Comparison of ENCODE assay signal across 8 cellular contexts in the genomic region with DNA sequence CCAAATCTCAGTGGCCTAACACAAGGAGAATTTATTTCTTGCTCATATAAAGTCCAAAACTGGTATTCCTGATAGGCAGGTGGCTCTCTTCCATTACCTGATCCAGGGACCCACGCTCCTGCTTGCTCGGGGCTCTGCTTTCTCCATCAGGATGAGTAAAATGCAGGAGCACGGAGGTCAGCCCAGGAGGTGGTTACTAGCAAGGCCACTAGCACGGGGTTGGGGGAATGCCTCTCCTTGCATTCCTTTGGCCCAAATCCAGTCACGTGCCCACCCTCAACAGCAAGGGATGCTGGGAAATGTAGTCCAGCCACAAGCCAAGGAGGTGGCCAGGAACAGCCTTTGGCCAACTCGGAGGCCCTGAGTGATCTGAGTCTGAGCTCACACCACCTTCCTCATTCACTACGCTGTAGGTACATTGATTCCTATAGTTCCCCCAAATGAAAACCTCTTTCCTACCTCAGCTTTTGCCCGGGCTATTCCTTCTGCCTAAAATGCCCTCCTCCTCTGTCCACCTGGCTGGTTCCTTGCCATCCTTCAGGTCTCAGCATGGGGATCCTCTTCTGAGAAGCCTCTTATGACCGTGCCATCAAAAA. TPM values are rescaled to one million over a fixed set of nuclear protein-coding genes. Genes with fewer than 3 reads are reported as not detected.
A peak's percentile ranks its signal among the peaks of the same experiment; 100 is the strongest.
DNase-seq lines count a peak whose midpoint lies in the region; ATAC-seq and TF ChIP-seq lines count a peak whose summit lies in the region.

No MANE protein-coding gene starts in this region.

- H3K36me3 ChIP-seq in heart right ventricle (no peaks in the 10 kb centered on the region), sigmoid colon (no peaks in the 10 kb centered on the region)

- no peak for TF ChIP-seq CTCF in heart right ventricle (IDR thresholded peaks at IDR 0.05)
- no peak for TF ChIP-seq CTCF in sigmoid colon (IDR thresholded peaks at IDR 0.05)

- DNase-seq in DMS53 treated with DMSO at 0.1 percent for 48 hours (lab: John Stamatoyannopoulos, UW; ENCODE audit: unreplicated experiment) (peak; percentile 28), HPDE6-E6E7 (ENCODE audit: extremely low spot score) (peak; percentile 27), SW480 (ENCODE audit: low spot score) (peak; percentile 79), heart right ventricle (peak; percentile 32 to 67), sigmoid colon (peak; percentile 65), NCI-H2107 treated with DMSO at 0.1 percent for 48 hours (lab: John Stamatoyannopoulos, UW; ENCODE audit: unreplicated experiment) (no peak), NCI-H510A treated with DMSO at 0.1 percent for 48 hours (lab: John Stamatoyannopoulos, UW) (no peak)

- peak overlapping the region in 1 of 10 donors; percentile 9 for H3K27ac ChIP-seq in heart right ventricle
- no peak overlapping the region for H3K27ac ChIP-seq in sigmoid colon

- TF ChIP-seq POLR2A in sigmoid colon (IDR thresholded peaks at IDR 0.05) = no peak

- H3K27me3 ChIP-seq in heart right ventricle (peaks cover 0 to 8% (median 0%) of the 10 kb centered on the region in 7 donors), sigmoid colon (no peaks in the 10 kb centered on the region)

- H3K4me3 ChIP-seq in heart right ventricle (no peak overlapping the region), sigmoid colon (no peak overlapping the region)

- H3K9me3 ChIP-seq in heart right ventricle = no peaks in the 10 kb centered on the region
- no peaks in the 10 kb centered on the region for H3K9me3 ChIP-seq in sigmoid colon

- TF ChIP-seq EP300 in sigmoid colon (IDR thresholded peaks at IDR 0.05) = no peak

- 37 to 38% methylated on average over 9 of the region's 9 CpGs for WGBS in heart right ventricle, 2 donors
- WGBS in sigmoid colon, 2 donors = 46 to 50% methylated on average over 9 of the region's 9 CpGs

- peak; percentile 58 to 84 (median 73) for ATAC-seq in heart right ventricle
- no peak for ATAC-seq in GM18858 (IDR thresholded peaks at IDR 0.05; ENCODE audit: unreplicated experiment)

- peaks cover 2 to 25% (median 11%) of the 10 kb centered on the region in 9 donors for H3K4me1 ChIP-seq in heart right ventricle
- H3K4me1 ChIP-seq in sigmoid colon = peaks cover 0 to 4% (median 3%) of the 10 kb centered on the region in 4 donors

- intact Hi-C loops in heart right ventricle (cut with DNase I) = no loop called here
- intact Hi-C loops in sigmoid colon (cut with DNase I) = no loop called here

RNA-seq across cellular contexts. Expression of a gene that starts 38.3 kb away (rescaled TPM):
- total RNA-seq in heart right ventricle = 10 to 100 TPM; 57.2 to 74.7 (median 64.1) TPM
- polyA plus RNA-seq in heart right ventricle = 10 to 100 TPM; 10.2 to 11.7 TPM
- total RNA-seq in sigmoid colon = 10 to 100 TPM; 43.8 to 47.6 (median 46.2) TPM
- 10 to 100 TPM; 12.6 to 23.1 (median 19.7) TPM for polyA plus RNA-seq in sigmoid colon

Comparison
In these comparisons a context has a peak if more than half of its experiments do, and no peak if none do; other contexts are left out.
1. DNase-seq: peak in DMS53 treated with DMSO at 0.1 percent for 48 hours (single experiment), HPDE6-E6E7 (single experiment), SW480 (single experiment), heart right ventricle (2 of 2) and sigmoid colon (single experiment); none in NCI-H2107 treated with DMSO at 0.1 percent for 48 hours (single experiment) and NCI-H510A treated with DMSO at 0.1 percent for 48 hours (single experiment).